Comparison of ENCODE assay signal across 8 cellular contexts in genomic region chr2:47402805-47403691, GRCh38. TPM values are rescaled to one million over a fixed set of nuclear protein-coding genes. Genes with fewer than 3 reads are reported as not detected.
DNase-seq lines count a peak whose midpoint lies in the region; ATAC-seq and TF ChIP-seq lines count a peak whose summit lies in the region.

Gene MSH2 (plus strand): TSS chr2:47403156. CDS start chr2:47403192, 36 bp downstream.

- intact Hi-C loops in spleen (cut with DNase I; ENCODE audit: low total_unique reads) = no loop called here

- peak within 1 kb of the TSS; percentile 74 to 88 (median 81) for H3K27ac ChIP-seq in spleen

- H3K4me3 ChIP-seq in spleen = peak within 1 kb of the TSS; percentile 83 to 100 (median 99)

- no peak for TF ChIP-seq POLR2A in spleen (IDR thresholded peaks at IDR 0.05)

- DNase-seq in AG09319 (ENCODE audit: extremely low read depth, low read depth) (peak; percentile 75), NCI-H446 (lab: John Stamatoyannopoulos, UW) (peak; percentile 79 to 94), inferior parietal cortex (ENCODE audit: extremely low spot score) (peak; percentile 93), spleen (peak; percentile 97)
- peak; percentile 71 to 84 (median 79) for DNase-seq in activated CD4-positive, CD25-positive, alpha-beta regulatory T cell (lab: John Stamatoyannopoulos, UW)
- DNase-seq in central memory CD4-positive, alpha-beta T cell = peak; percentile 90

- TF ChIP-seq CTCF in AG09319 (IDR thresholded peaks at IDR 0.05; ENCODE audit: low read depth, low read length) (no peak), spleen (IDR thresholded peaks at IDR 0.05 in 8 of 11, conservative IDR thresholded peaks at IDR 0.05 in 3 of 11) (peak in 2 of 11 experiments; percentile 25 to 26)

- peaks cover 12 to 36% (median 20%) of the 10 kb centered on the region in 6 donors for H3K4me1 ChIP-seq in spleen

- H3K36me3 ChIP-seq in spleen = peaks cover 0 to 8% (median 0%) of the 10 kb centered on the region in 6 donors

- peak; percentile 94 for ATAC-seq in GM19035 (IDR thresholded peaks at IDR 0.05; ENCODE audit: unreplicated experiment)
- ATAC-seq in HG03342 (IDR thresholded peaks at IDR 0.05; ENCODE audit: unreplicated experiment) = peak; percentile 91

- no peaks in the 10 kb centered on the region for H3K9me3 ChIP-seq in spleen

- 0 to 1% (median 0%) methylated on average over 49 to 78 of the region's 78 CpGs for WGBS in spleen, 5 donors

- no peaks in the 10 kb centered on the region for H3K27me3 ChIP-seq in spleen (replicated peaks in 1 of 7)

RNA-seq across cellular contexts. Expression of gene MSH2, which starts in this region (rescaled TPM):
- total RNA-seq in spleen = 10 to 100 TPM; 14.8 to 19.4 (median 16.3) TPM
- polyA plus RNA-seq in spleen = 10 to 100 TPM in 2 of 3 donors, 1 to 10 TPM in 1; 7.1 to 12.1 (median 11.5) TPM

Comparison
In these comparisons a context has a peak if more than half of its experiments do, and no peak if none do; other contexts are left out.
1. Peak in every context shown above with its lines: DNase-seq, ATAC-seq, H3K4me3 ChIP-seq and H3K27ac ChIP-seq.